In the genomic region with DNA sequence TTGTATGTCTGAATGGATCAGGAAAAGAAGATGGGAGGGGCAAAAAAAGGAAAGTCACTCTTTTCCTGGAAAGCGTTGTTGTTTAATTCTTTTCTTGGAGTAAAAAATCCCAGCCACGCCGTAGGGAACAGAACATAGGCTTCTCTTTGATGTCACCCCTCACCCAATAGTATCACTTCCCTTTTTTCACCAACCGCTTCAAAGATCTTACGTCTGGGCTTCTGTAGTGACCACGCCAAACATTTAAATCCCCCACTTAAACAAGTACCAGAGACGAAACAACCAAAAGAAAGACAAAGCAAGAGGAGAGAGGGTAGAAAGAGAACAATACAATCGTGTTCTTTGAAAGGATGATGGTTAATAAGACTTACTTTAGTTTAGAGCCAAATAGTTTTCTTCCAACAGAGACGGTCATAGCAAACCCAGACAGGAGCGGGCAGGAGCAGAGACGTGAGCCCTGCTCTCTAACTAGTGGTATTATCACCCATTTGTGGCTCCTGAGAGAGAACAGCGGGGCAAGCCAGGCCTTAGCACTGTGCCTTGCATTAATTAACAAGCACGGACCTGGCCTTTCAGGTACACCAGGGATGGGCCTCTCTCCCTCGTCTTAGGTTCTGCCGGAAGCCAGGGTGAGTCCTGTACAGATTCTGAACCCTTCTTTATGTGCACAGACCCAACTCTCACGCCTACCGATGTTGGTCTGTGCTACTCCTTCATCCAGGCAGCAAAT, we compare ENCODE assay signal across 11 cellular contexts. TPM values are rescaled to one million over a fixed set of nuclear protein-coding genes. Genes with fewer than 3 reads are reported as not detected.
DNase-seq lines count a peak whose midpoint lies in the region; ATAC-seq and TF ChIP-seq lines count a peak whose summit lies in the region.
"Had no signal": no experiment of that assay in that cellular context is flagged by ENCODE, and none has a peak within 500 bp of the region (broad histone marks: within the 10 kb centered on the region; RNA-seq: fewer than 3 reads in every experiment).

No MANE protein-coding gene starts in this region.

- no peaks in the 10 kb centered on the region for H3K9me3 Mint-ChIP-seq in effector memory CD8-positive, alpha-beta T cell
- H3K9me3 Mint-ChIP-seq: nephron had no signal

- ATAC-seq in GM18508 (IDR thresholded peaks at IDR 0.05; ENCODE audit: insufficient read depth, unreplicated experiment) (peak; percentile 59), GM21619 (IDR thresholded peaks at IDR 0.05; ENCODE audit: unreplicated experiment) (peak; percentile 67), HG03469 (IDR thresholded peaks at IDR 0.05; ENCODE audit: unreplicated experiment) (peak; percentile 32), gastroesophageal sphincter (no peak)
- ATAC-seq in effector memory CD8-positive, alpha-beta T cell (replicated peaks): no peak

- H3K36me3 ChIP-seq in gastroesophageal sphincter: no peaks in the 10 kb centered on the region

- no peak for TF ChIP-seq POLR2A in erythroblast (IDR thresholded peaks at IDR 0.05; ENCODE audit: low read length)
- TF ChIP-seq POLR2A in gastroesophageal sphincter (IDR thresholded peaks at IDR 0.05): no peak

- no peak overlapping the region for H3K27ac ChIP-seq in gastroesophageal sphincter

- peaks cover 0 to 5% (median 0%) of the 10 kb centered on the region in 3 donors for H3K4me1 ChIP-seq in gastroesophageal sphincter

- TF ChIP-seq CTCF in gastroesophageal sphincter (IDR thresholded peaks at IDR 0.05): no peak

- no peak for TF ChIP-seq EP300 in gastroesophageal sphincter (IDR thresholded peaks at IDR 0.05)

- DNase-seq in globus pallidus (ENCODE audit: low spot score): peak; percentile 33
- DNase-seq in mesenteric fat pad (ENCODE audit: low spot score): no peak
- no peak for DNase-seq in effector memory CD8-positive, alpha-beta T cell
- DNase-seq in erythroblast (lab: John Stamatoyannopoulos, UW): no peak
- DNase-seq: NCI-H2029; stimulated activated naive CD4-positive, alpha-beta T cell treated with Interleukin-2 at 50 U/mL for 16 hours had no signal

- no peaks in the 10 kb centered on the region for H3K9me3 ChIP-seq in gastroesophageal sphincter

- peaks cover 27 to 28% of the 10 kb centered on the region in 2 donors for H3K4me1 Mint-ChIP-seq in effector memory CD8-positive, alpha-beta T cell (ENCODE audit: low read depth in 2 of 2)
- H3K4me1 Mint-ChIP-seq: nephron had no signal

- no peaks in the 10 kb centered on the region for H3K27me3 Mint-ChIP-seq in effector memory CD8-positive, alpha-beta T cell

- peaks cover 10% of the 10 kb centered on the region for H3K36me3 Mint-ChIP-seq in effector memory CD8-positive, alpha-beta T cell (ENCODE audit: insufficient read depth)

- H3K27me3 ChIP-seq in gastroesophageal sphincter: no peaks in the 10 kb centered on the region

- 58 to 81% methylated on average over 7 to 13 of the region's 17 CpGs for WGBS in gastroesophageal sphincter (ENCODE audit: low coverage in 1 of 2), 2 donors

- no peak overlapping the region for H3K27ac Mint-ChIP-seq in effector memory CD8-positive, alpha-beta T cell
- H3K27ac Mint-ChIP-seq: nephron had no signal

- H3K4me3 ChIP-seq in gastroesophageal sphincter: no peak overlapping the region

- no peak overlapping the region for H3K4me3 Mint-ChIP-seq in effector memory CD8-positive, alpha-beta T cell
- H3K4me3 Mint-ChIP-seq: nephron had no signal

RNA-seq across cellular contexts. Expression of a gene that starts 28.1 kb away (rescaled TPM):
- total RNA-seq in mesenteric fat pad (255 TPM), gastroesophageal sphincter (100 to 1,000 TPM in 3 of 4 donors, 10 to 100 TPM in 1; 60.0 to 146 (median 115) TPM)

Comparison
In these comparisons a context has a peak if more than half of its experiments do, and no peak if none do; other contexts are left out.
1. ATAC-seq: peak in GM18508 (single experiment), GM21619 (single experiment) and HG03469 (single experiment); none in effector memory CD8-positive, alpha-beta T cell (single experiment) and gastroesophageal sphincter (single experiment).